Comparison of ENCODE assay signal across 19 cellular contexts in genomic region chr7:159094030-159094740, GRCh38. TPM values are rescaled to one million over a fixed set of nuclear protein-coding genes. Genes with fewer than 3 reads are reported as not detected.
DNase-seq lines count a peak whose midpoint lies in the region; ATAC-seq, FAIRE-seq and TF ChIP-seq lines count a peak whose summit lies in the region.
"Had no signal": no experiment of that assay in that cellular context is flagged by ENCODE, and none has a peak within 500 bp of the region (broad histone marks: within the 10 kb centered on the region; RNA-seq: fewer than 3 reads in every experiment).

No MANE protein-coding gene starts in this region.

- no peaks in the 10 kb centered on the region for H3K27me3 Mint-ChIP-seq in activated CD8-positive, alpha-beta memory T cell treated with anti-CD3 and anti-CD28 coated beads, Interleukin-2, amount 10 ng/mL, durations not matched to agents 7 days and 5 days
- no peaks in the 10 kb centered on the region for H3K27me3 Mint-ChIP-seq in effector memory CD8-positive, alpha-beta T cell
- H3K27me3 Mint-ChIP-seq: naive B cell had no signal

- H3K4me1 ChIP-seq in stomach: peaks cover 0 to 35% (median 21%) of the 10 kb centered on the region in 4 donors
- H3K4me1 ChIP-seq: left lung had no signal

- no peak overlapping the region for H3K4me3 ChIP-seq in stomach
- H3K4me3 ChIP-seq: dorsolateral prefrontal cortex, left lung, testis had no signal

- H3K36me3 ChIP-seq in stomach: no peaks in the 10 kb centered on the region
- H3K36me3 ChIP-seq: left lung had no signal

- ATAC-seq in activated CD8-positive, alpha-beta memory T cell treated with anti-CD3 and anti-CD28 coated beads, Interleukin-2, amount 10 ng/mL, durations not matched to agents 7 days and 5 days: no peak
- no peak for ATAC-seq in effector memory CD8-positive, alpha-beta T cell (replicated peaks)
- ATAC-seq in esophagus mucosa: no peak
- ATAC-seq: left lung, T-helper 17 cell had no signal

- no peak for TF ChIP-seq CTCF in stomach (IDR thresholded peaks at IDR 0.05)

- no peak overlapping the region for H3K4me3 Mint-ChIP-seq in activated CD8-positive, alpha-beta memory T cell treated with anti-CD3 and anti-CD28 coated beads, Interleukin-2, amount 10 ng/mL, durations not matched to agents 7 days and 5 days
- H3K4me3 Mint-ChIP-seq in effector memory CD8-positive, alpha-beta T cell: no peak overlapping the region
- H3K4me3 Mint-ChIP-seq: naive B cell, T-helper 17 cell had no signal

- H3K27me3 ChIP-seq in stomach: no peaks in the 10 kb centered on the region
- H3K27me3 ChIP-seq: dorsolateral prefrontal cortex, left lung, testis had no signal

- H3K27ac Mint-ChIP-seq in activated CD8-positive, alpha-beta memory T cell treated with anti-CD3 and anti-CD28 coated beads, Interleukin-2, amount 10 ng/mL, durations not matched to agents 7 days and 5 days: no peak overlapping the region
- peak overlapping the region in 1 of 2 donors; percentile 22 for H3K27ac Mint-ChIP-seq in effector memory CD8-positive, alpha-beta T cell
- H3K27ac Mint-ChIP-seq: T-helper 17 cell had no signal

- TF ChIP-seq EP300 in stomach (IDR thresholded peaks at IDR 0.05): no peak

- no peak for FAIRE-seq in frontal cortex (lab: Jason Lieb, UNC)

- H3K9me3 Mint-ChIP-seq in activated CD8-positive, alpha-beta memory T cell treated with anti-CD3 and anti-CD28 coated beads, Interleukin-2, amount 10 ng/mL, durations not matched to agents 7 days and 5 days (ENCODE audit: low read depth): no peaks in the 10 kb centered on the region
- H3K9me3 Mint-ChIP-seq in effector memory CD8-positive, alpha-beta T cell: no peaks in the 10 kb centered on the region
- H3K9me3 Mint-ChIP-seq: naive B cell had no signal

- H3K9me3 ChIP-seq in stomach: no peaks in the 10 kb centered on the region
- H3K9me3 ChIP-seq: left lung, testis had no signal

- intact Hi-C loops in cardiac septum (cut with DNase I): no loop called here
- intact Hi-C loops in stomach (cut with DNase I; ENCODE audit: low total_unique reads): no loop called here

- H3K36me3 Mint-ChIP-seq in activated CD8-positive, alpha-beta memory T cell treated with anti-CD3 and anti-CD28 coated beads, Interleukin-2, amount 10 ng/mL, durations not matched to agents 7 days and 5 days: no peaks in the 10 kb centered on the region
- no peaks in the 10 kb centered on the region for H3K36me3 Mint-ChIP-seq in effector memory CD8-positive, alpha-beta T cell (ENCODE audit: insufficient read depth)
- H3K36me3 Mint-ChIP-seq: naive B cell had no signal

- 74 to 82% (median 77%) methylated on average over 13 to 16 of the region's 16 CpGs for WGBS in stomach, 5 donors

- peak overlapping the region in 2 of 5 donors; percentile 33 to 90 for H3K27ac ChIP-seq in stomach
- H3K27ac ChIP-seq: left lung, testis had no signal

- TF ChIP-seq POLR2A in stomach (IDR thresholded peaks at IDR 0.05): no peak

- H3K4me1 Mint-ChIP-seq in activated CD8-positive, alpha-beta memory T cell treated with anti-CD3 and anti-CD28 coated beads, Interleukin-2, amount 10 ng/mL, durations not matched to agents 7 days and 5 days: no peaks in the 10 kb centered on the region
- H3K4me1 Mint-ChIP-seq in effector memory CD8-positive, alpha-beta T cell (ENCODE audit: low read depth in 2 of 2): no peaks in the 10 kb centered on the region
- H3K4me1 Mint-ChIP-seq: naive B cell, T-helper 17 cell had no signal

- CTCF ChIA-PET in activated CD8-positive, alpha-beta memory T cell treated with anti-CD3 and anti-CD28 coated beads, Interleukin-2, amount 10 ng/mL, durations not matched to agents 7 days and 5 days (lab: Charles Lee): no interaction called here

- peak; percentile 23 for DNase-seq in activated CD8-positive, alpha-beta memory T cell treated with anti-CD3 and anti-CD28 coated beads, Interleukin-2, amount 50 U/mL, for 48 hours
- DNase-seq in activated CD8-positive, alpha-beta memory T cell treated with anti-CD3 and anti-CD28 coated beads, Interleukin-2, amount 10 ng/mL, durations not matched to agents 7 days and 5 days: no peak
- peak; percentile 86 for DNase-seq in NCI-H2171 (lab: John Stamatoyannopoulos, UW)
- DNase-seq in cardiac septum (ENCODE audit: low spot score): peak; percentile 74
- peak; percentile 17 for DNase-seq in stomach
- DNase-seq in frontal cortex (ENCODE audit: low spot score in 2 of 2): no peak
- no peak for DNase-seq in effector memory CD8-positive, alpha-beta T cell
- DNase-seq: activated CD4-positive, alpha-beta T cell treated with anti-CD3 and anti-CD28 coated beads, Interleukin-2, amount 50 U/mL, for 1 hour; dorsolateral prefrontal cortex; Karpas-422; naive B cell; NCI-H1436; NCI-H526 treated with DMSO at 0.1 percent for 48 hours; retina; stimulated activated CD4-positive, alpha-beta T cell treated with anti-CD3 and anti-CD28 coated beads, Interleukin-2, amount 100 ng/mL, for 24 hours; T-helper 17 cell; testis had no signal

RNA-seq across cellular contexts. Expression of gene VIPR2, which starts 50.5 kb away (rescaled TPM):
- total RNA-seq in activated CD8-positive, alpha-beta memory T cell treated with anti-CD3 and anti-CD28 coated beads, Interleukin-2, amount 10 ng/mL, durations not matched to agents 7 days and 5 days: under 1 TPM in 1 of 2 experiments, not detected in 1; 0.05 TPM
- total RNA-seq in cardiac septum: 23.2 TPM
- 10 to 100 TPM in 3 of 5 donors, 1 to 10 TPM in 2; 1.2 to 25.4 (median 11.7) TPM for total RNA-seq in stomach
- polyA plus RNA-seq in stomach: 1 to 10 TPM; 1.6 to 5.7 (median 1.7) TPM
- total RNA-seq in frontal cortex: 0.41 TPM
- total RNA-seq in esophagus mucosa: 0.04 TPM
- total RNA-seq: T-helper 17 cell had no signal

Comparison
In these comparisons a context has a peak if more than half of its experiments do, and no peak if none do; other contexts are left out.
1. DNase-seq: peak in activated CD8-positive, alpha-beta memory T cell treated with anti-CD3 and anti-CD28 coated beads, Interleukin-2, amount 50 U/mL, for 48 hours (single experiment), NCI-H2171 (single experiment), cardiac septum (single experiment) and stomach (single experiment); none in activated CD8-positive, alpha-beta memory T cell treated with anti-CD3 and anti-CD28 coated beads, Interleukin-2, amount 10 ng/mL, durations not matched to agents 7 days and 5 days (single experiment), frontal cortex (0 of 2) and effector memory CD8-positive, alpha-beta T cell (0 of 3).